ENCODE assay signal across 9 cellular contexts in genomic region chr4:169252339-169253086, GRCh38. TPM values are rescaled to one million over a fixed set of nuclear protein-coding genes. Genes with fewer than 3 reads are reported as not detected.
A peak's percentile ranks its signal among the peaks of the same experiment; 100 is the strongest.
DNase-seq lines count a peak whose midpoint lies in the region; ATAC-seq and TF ChIP-seq lines count a peak whose summit lies in the region.
"Had no signal": no experiment of that assay in that cellular context is flagged by ENCODE, and none has a peak within 500 bp of the region (broad histone marks: within the 10 kb centered on the region; RNA-seq: fewer than 3 reads in every experiment).

No MANE protein-coding gene starts in this region.

- POLR2A ChIA-PET in WTC11 (lab: Charles Lee), result no interaction called here

- H3K4me3 Mint-ChIP-seq in WTC11, result no peak overlapping the region
- H3K4me3 Mint-ChIP-seq in mesothelial cell of epicardium, result no peak overlapping the region

- peaks cover 9% of the 10 kb centered on the region for H3K9me3 Mint-ChIP-seq in WTC11
- peaks cover 1% of the 10 kb centered on the region for H3K9me3 Mint-ChIP-seq in mesothelial cell of epicardium

- TF ChIP-seq CTCF in WTC11 (IDR thresholded peaks at IDR 0.05) (no peak), mesothelial cell of epicardium (IDR thresholded peaks at IDR 0.05; ENCODE audit: unreplicated experiment) (no peak)

- DNase-seq in WTC11 (ENCODE audit: low spot score), result no peak
- DNase-seq in mesothelial cell of epicardium (ENCODE audit: low spot score in 2 of 2, unreplicated experiment in 2 of 2), result no peak
- DNase-seq in activated naive CD4-positive, alpha-beta T cell (lab: John Stamatoyannopoulos, UW), result no peak
- no peak for DNase-seq in cerebellum (ENCODE audit: low spot score)
- DNase-seq in NAMALWA (ENCODE audit: low spot score), result no peak
- DNase-seq: activated naive CD4-positive, alpha-beta T cell treated with Interleukin-2 at 50 U/mL for 16 hours had no signal

- H3K27ac Mint-ChIP-seq in WTC11, result peak overlapping the region; percentile 95
- peak overlapping the region; percentile 71 for H3K27ac Mint-ChIP-seq in mesothelial cell of epicardium

- peaks cover 63% of the 10 kb centered on the region for H3K4me1 Mint-ChIP-seq in WTC11
- H3K4me1 Mint-ChIP-seq in mesothelial cell of epicardium, result peaks cover 62% of the 10 kb centered on the region

- CTCF ChIA-PET in WTC11 (lab: Charles Lee), result no interaction called here

- peak; percentile 84 for ATAC-seq in GM18909 (IDR thresholded peaks at IDR 0.05; ENCODE audit: poor library complexity, unreplicated experiment)
- peak; percentile 76 for ATAC-seq in HG03135 (IDR thresholded peaks at IDR 0.05; ENCODE audit: unreplicated experiment)
- no peak for ATAC-seq in WTC11
- no peak for ATAC-seq in HG02870 (IDR thresholded peaks at IDR 0.05; ENCODE audit: unreplicated experiment)

- H3K36me3 Mint-ChIP-seq in WTC11, result peaks cover 9% of the 10 kb centered on the region
- H3K36me3 Mint-ChIP-seq in mesothelial cell of epicardium, result peaks cover 3% of the 10 kb centered on the region

- H3K27me3 Mint-ChIP-seq in WTC11 (ENCODE audit: low read depth), result no peaks in the 10 kb centered on the region
- no peaks in the 10 kb centered on the region for H3K27me3 Mint-ChIP-seq in mesothelial cell of epicardium (ENCODE audit: low read depth)

TF ChIP-seq in WTC11, 78 proteins besides CTCF, POLR2A, EP300 and RAD21:
- TF ChIP-seq USF1 (CRISPR knock-in tag; IDR thresholded peaks at IDR 0.05) (no peak), ZNF232 (CRISPR knock-in tag; IDR thresholded peaks at IDR 0.05) (no peak), JUN (CRISPR knock-in tag; IDR thresholded peaks at IDR 0.05) (no peak), STAT6 (CRISPR knock-in tag; conservative IDR thresholded peaks at IDR 0.05; ENCODE audit: low read depth) (no peak), PRRX2 (CRISPR knock-in tag; IDR thresholded peaks at IDR 0.05) (no peak), NFE2L1 (CRISPR knock-in tag; IDR thresholded peaks at IDR 0.05) (no peak), TEAD4 (CRISPR knock-in tag; IDR thresholded peaks at IDR 0.05) (no peak), USF2 (CRISPR knock-in tag; IDR thresholded peaks at IDR 0.05) (no peak), NR2C2 (CRISPR knock-in tag; IDR thresholded peaks at IDR 0.05) (no peak), EMX1 (CRISPR knock-in tag; IDR thresholded peaks at IDR 0.05) (no peak), ATF3 (CRISPR knock-in tag; conservative IDR thresholded peaks at IDR 0.05) (no peak), E2F4 (CRISPR knock-in tag; IDR thresholded peaks at IDR 0.05; ENCODE audit: borderline replicate concordance, low read depth) (no peak), ZNF423 (CRISPR knock-in tag; IDR thresholded peaks at IDR 0.05) (no peak)

RNA-seq across cellular contexts. Expression of gene SH3RF1, which starts 18.2 kb away (rescaled TPM):
- 11.1 to 16.6 TPM (median 13.2 TPM) in 3 replicates for total RNA-seq in WTC11 (2021)
- total RNA-seq in mesothelial cell of epicardium, result 18.1 to 20.3 TPM (median 19.6 TPM) in 3 replicates
- 27.2 TPM for total RNA-seq in cerebellum

Comparison
In these comparisons a context has a peak if more than half of its experiments do, and no peak if none do; other contexts are left out.
1. ATAC-seq: peak in GM18909 (single experiment) and HG03135 (single experiment); none in WTC11 (single experiment) and HG02870 (single experiment).